ENCODE assay signal across 15 cellular contexts in the genomic region with DNA sequence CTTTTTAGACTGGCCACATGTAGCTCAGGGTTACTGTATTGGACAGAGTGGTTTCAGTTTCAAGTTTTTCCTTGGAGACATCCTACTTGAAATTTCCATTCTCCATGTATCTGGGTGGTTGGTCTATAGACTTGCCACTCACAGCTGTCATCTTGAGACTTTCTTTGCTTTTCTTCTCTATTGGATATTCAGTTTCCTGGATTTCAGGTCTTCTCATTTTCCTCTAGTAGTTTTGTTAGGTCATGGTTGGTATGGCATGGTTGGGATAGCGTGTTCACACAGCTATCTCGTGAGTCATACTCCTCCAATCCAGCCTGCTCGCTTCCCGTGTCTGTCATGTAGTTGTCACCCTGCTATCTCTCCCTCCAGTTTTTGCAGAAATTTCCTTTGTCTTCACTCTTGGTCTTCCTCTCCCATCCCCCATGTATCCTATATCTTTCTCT. TPM values are rescaled to one million over a fixed set of nuclear protein-coding genes. Genes with fewer than 3 reads are reported as not detected.
DNase-seq lines count a peak whose midpoint lies in the region; TF ChIP-seq lines count a peak whose summit lies in the region.
"Had no signal": no experiment of that assay in that cellular context is flagged by ENCODE, and none has a peak within 500 bp of the region (broad histone marks: within the 10 kb centered on the region; RNA-seq: fewer than 3 reads in every experiment).

No MANE protein-coding gene starts in this region.

- H3K27me3 ChIP-seq in adrenal gland = no peaks in the 10 kb centered on the region
- H3K27me3 ChIP-seq: esophagus squamous epithelium, sigmoid colon had no signal

- no peak for TF ChIP-seq CTCF in adrenal gland (IDR thresholded peaks at IDR 0.05)

- 32 to 50% (median 35%) methylated on average over 4 of the region's 4 CpGs for WGBS in adrenal gland, 4 donors

- H3K9me3 ChIP-seq in adrenal gland (replicated peaks in 1 of 3) = no peaks in the 10 kb centered on the region
- H3K9me3 ChIP-seq: esophagus squamous epithelium, lower lobe of right lung, sigmoid colon had no signal

- peak; percentile 70 for DNase-seq in AG20443 (ENCODE audit: low spot score)
- DNase-seq in HS-5 (ENCODE audit: low read depth) = peak; percentile 100
- DNase-seq in adrenal gland = peak in 4 of 7 donors; percentile 59 to 67 (median 62)
- DNase-seq in kidney glomerular epithelial cell (lab: John Stamatoyannopoulos, UW) = peak; percentile 87
- no peak for DNase-seq in GM19240 (ENCODE audit: insufficient read length, low spot score)
- no peak for DNase-seq in NCI-H345 treated with DMSO at 0.1 percent for 48 hours (lab: John Stamatoyannopoulos, UW; ENCODE audit: unreplicated experiment)
- no peak for DNase-seq in cortex of kidney (lab: John Stamatoyannopoulos, UW)
- no peak for DNase-seq in NCI-H1436 treated with DMSO at 0.1 percent for 48 hours (lab: John Stamatoyannopoulos, UW)
- DNase-seq: activated naive CD8-positive, alpha-beta T cell treated with anti-CD3 and anti-CD28 coated beads for 36 hours; DND-41; esophagus squamous epithelium; KG1; lower lobe of right lung; NCI-H748 treated with DMSO at 0.1 percent for 48 hours; sigmoid colon had no signal

- H3K4me3 ChIP-seq in adrenal gland = no peak overlapping the region
- H3K4me3 ChIP-seq: esophagus squamous epithelium, lower lobe of right lung, sigmoid colon had no signal

- peaks cover 15 to 53% of the 10 kb centered on the region in 2 donors for H3K4me1 ChIP-seq in adrenal gland (replicated peaks in 1 of 2)

- H3K36me3 ChIP-seq in adrenal gland (replicated peaks in 1 of 2) = peaks cover 0 to 13% of the 10 kb centered on the region in 2 donors

- TF ChIP-seq POLR2A in adrenal gland (IDR thresholded peaks at IDR 0.05) = no peak

- intact Hi-C loops in adrenal gland (cut with DNase I) = no loop called here

- peak overlapping the region in 4 of 5 donors; percentile 16 to 52 (median 21) for H3K27ac ChIP-seq in adrenal gland
- H3K27ac ChIP-seq: lower lobe of right lung had no signal

RNA-seq across cellular contexts. Expression of gene PTPN1, which starts 48.3 kb away (rescaled TPM):
- 10 to 100 TPM; 31.0 to 49.2 (median 36.3) TPM for total RNA-seq in adrenal gland
- 10 to 100 TPM; 17.0 to 49.0 (median 24.5) TPM for polyA plus RNA-seq in adrenal gland

Comparison
In these comparisons a context has a peak if more than half of its experiments do, and no peak if none do; other contexts are left out.
1. DNase-seq: peak in AG20443 (single experiment), HS-5 (single experiment), adrenal gland (4 of 7) and kidney glomerular epithelial cell (single experiment); none in GM19240 (single experiment), NCI-H345 treated with DMSO at 0.1 percent for 48 hours (single experiment), cortex of kidney (single experiment) and NCI-H1436 treated with DMSO at 0.1 percent for 48 hours (single experiment).